ENCODE assay signal across 27 cellular contexts in the genomic region with DNA sequence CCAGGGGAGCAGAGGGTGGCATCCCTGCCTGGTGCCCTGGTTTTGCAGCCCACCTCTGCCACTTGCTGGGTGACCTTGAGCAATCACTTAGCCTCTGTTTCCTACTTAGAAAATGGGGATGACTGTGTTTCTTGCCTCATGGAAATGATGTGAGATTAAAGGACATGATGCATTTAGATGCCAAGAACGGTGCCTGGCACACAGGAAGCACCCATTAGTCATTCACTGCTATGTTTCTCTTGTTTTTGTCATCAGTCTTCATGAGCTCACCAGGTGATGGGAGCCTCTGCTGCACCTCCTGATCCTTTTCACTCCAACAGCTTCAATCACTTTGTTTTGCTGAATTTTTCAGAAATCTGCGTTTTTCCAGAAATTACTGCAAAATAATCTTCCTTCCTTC. TPM values are rescaled to one million over a fixed set of nuclear protein-coding genes. Genes with fewer than 3 reads are reported as not detected.
DNase-seq lines count a peak whose midpoint lies in the region; ATAC-seq, FAIRE-seq and TF ChIP-seq lines count a peak whose summit lies in the region.
"Had no signal": no experiment of that assay in that cellular context is flagged by ENCODE, and none has a peak within 500 bp of the region (broad histone marks: within the 10 kb centered on the region; RNA-seq: fewer than 3 reads in every experiment).

No MANE protein-coding gene starts in this region.

- TF ChIP-seq EP300 in HepG2 (IDR thresholded peaks at IDR 0.05; ENCODE audit: low read depth in 2 of 2, low read length in 2 of 2), result no peak
- no peak for TF ChIP-seq EP300 in HepG2 (CRISPR knock-in tag; IDR thresholded peaks at IDR 0.05; ENCODE audit: borderline replicate concordance)

- no peak for DNase-seq in HepG2 (ENCODE audit: low spot score)
- no peak for DNase-seq in right lobe of liver
- no peak for DNase-seq in RWPE1 (ENCODE audit: low spot score)
- DNase-seq in endothelial cell of umbilical vein (ENCODE audit: low read depth, low spot score), result no peak
- no peak for DNase-seq in stimulated activated naive CD8-positive, alpha-beta T cell treated with anti-CD3 and anti-CD28 coated beads, Interleukin-15, amount 100 ng/mL, for 72 hours
- no peak for DNase-seq in hypothalamus (lab: John Stamatoyannopoulos, UW)
- DNase-seq in left ventricle myocardium superior, result no peak
- DNase-seq: activated CD4-positive, CD25-positive, alpha-beta regulatory T cell; activated naive CD4-positive, alpha-beta T cell; CD4-positive, alpha-beta memory T cell; DMS53; effector memory CD8-positive, alpha-beta T cell; head of caudate nucleus; left ventricle myocardium inferior; NCI-H1048; NCI-H1930; NCI-H345; posterior cingulate gyrus; sigmoid colon; stimulated activated naive B cell treated with anti-CD40 and anti-IgM and Interleukin-4, amounts not matched to agents 10 μg/mL and 1 μg/mL and 100 μg/mL, for 72 hours; T-helper 9 cell had no signal

- H3K4me1 Mint-ChIP-seq in stimulated activated naive CD8-positive, alpha-beta T cell treated with anti-CD3 and anti-CD28 coated beads, Interleukin-15, amount 100 ng/mL, for 72 hours, result no peaks in the 10 kb centered on the region
- H3K4me1 Mint-ChIP-seq: CD4-positive, alpha-beta memory T cell; GM23338; stimulated activated naive B cell treated with anti-CD40 and anti-IgM and Interleukin-4, amounts not matched to agents 10 μg/mL and 1 μg/mL and 100 μg/mL, for 72 hours had no signal

- in situ Hi-C loops in HepG2 (cut with HindIII; ENCODE audit: extremely low pct_ligation_motif_present, low pct_unique_long_range_greater_than_20kb), result no loop called here

- no peak overlapping the region for H3K4me3 ChIP-seq in HepG2 (replicated peaks in 1 of 3; ENCODE audit: insufficient read depth in 1 of 3, low read depth in 2 of 3, low read length in 3 of 3)
- H3K4me3 ChIP-seq in right lobe of liver, result no peak overlapping the region
- H3K4me3 ChIP-seq in endothelial cell of umbilical vein (replicated peaks in 1 of 3; ENCODE audit: insufficient read depth in 1 of 3, low read depth in 1 of 3, low read length in 3 of 3), result no peak overlapping the region
- H3K4me3 ChIP-seq: GM23338, K562, left ventricle myocardium inferior, sigmoid colon, tibial nerve had no signal

- peaks cover 41 to 82% of the 10 kb centered on the region in 2 experiments for H3K36me3 ChIP-seq in HepG2 (replicated peaks in 1 of 2; ENCODE audit: control insufficient read depth in 1 of 2, insufficient read depth in 2 of 2, low read length in 2 of 2)
- H3K36me3 ChIP-seq in right lobe of liver, result peaks cover 0 to 100% (median 63%) of the 10 kb centered on the region in 4 donors
- H3K36me3 ChIP-seq in endothelial cell of umbilical vein (ENCODE audit: control insufficient read depth in 2 of 2, extremely low read depth in 1 of 2, insufficient read depth in 2 of 2, low read length in 2 of 2), result peaks cover 15 to 26% of the 10 kb centered on the region in 2 experiments

- H3K79me2 ChIP-seq in HepG2 (ENCODE audit: insufficient read depth, low read length) (no peaks in the 10 kb centered on the region), endothelial cell of umbilical vein (ENCODE audit: control insufficient read depth, insufficient read depth, low read length) (no peaks in the 10 kb centered on the region)

- POLR2A ChIA-PET in HepG2 (lab: Yijun Ruan, JAX), result no interaction called here
- POLR2A ChIA-PET in RWPE1 (lab: Yijun Ruan, JAX; ENCODE audit: low non-redundant PET), result no interaction called here
- POLR2A ChIA-PET in endothelial cell of umbilical vein (lab: Charles Lee), result no interaction called here

- no peak overlapping the region for H3K4me3 Mint-ChIP-seq in stimulated activated naive CD8-positive, alpha-beta T cell treated with anti-CD3 and anti-CD28 coated beads, Interleukin-15, amount 100 ng/mL, for 72 hours
- H3K4me3 Mint-ChIP-seq: effector memory CD8-positive, alpha-beta T cell; GM23338; stimulated activated naive B cell treated with anti-CD40 and anti-IgM and Interleukin-4, amounts not matched to agents 10 μg/mL and 1 μg/mL and 100 μg/mL, for 72 hours had no signal

- BruUV-seq in HepG2 (replicated peaks; lab: Mats Ljungman, UMichigan) (no TSS peak), endothelial cell of umbilical vein (replicated peaks; lab: Mats Ljungman, UMichigan) (no TSS peak)

- H3K4me1 ChIP-seq in HepG2 (ENCODE audit: insufficient read depth, low read length), result no peaks in the 10 kb centered on the region
- no peaks in the 10 kb centered on the region for H3K4me1 ChIP-seq in right lobe of liver
- no peaks in the 10 kb centered on the region for H3K4me1 ChIP-seq in endothelial cell of umbilical vein (ENCODE audit: control insufficient read depth, extremely low read depth, insufficient read depth, low read length)
- H3K4me1 ChIP-seq: left ventricle myocardium inferior, sigmoid colon, tibial nerve had no signal

- intact Hi-C loops in HepG2 (cut with micrococcal nuclease; ENCODE audit: unreplicated experiment) (no loop called here), right lobe of liver (cut with DNase I) (no loop called here), endothelial cell of umbilical vein (cut with micrococcal nuclease) (no loop called here), left ventricle myocardium superior (cut with micrococcal nuclease) (no loop called here)

- H3K9ac ChIP-seq in HepG2 (ENCODE audit: insufficient read depth, low read depth, low read length), result no peak overlapping the region
- no peak overlapping the region for H3K9ac ChIP-seq in endothelial cell of umbilical vein (replicated peaks; ENCODE audit: extremely low read depth, insufficient read depth, low read length)

- H2AFZ ChIP-seq in HepG2 (ENCODE audit: low read length) (no peak overlapping the region), endothelial cell of umbilical vein (ENCODE audit: low read depth, low read length) (no peak overlapping the region)
- H2AFZ ChIP-seq: GM23338 had no signal

- H3K4me2 ChIP-seq in HepG2 (ENCODE audit: low read depth, low read length), result no peak overlapping the region
- no peak overlapping the region for H3K4me2 ChIP-seq in endothelial cell of umbilical vein (ENCODE audit: insufficient read depth, low read length)
- H3K4me2 ChIP-seq: GM23338 had no signal

- H4K20me1 ChIP-seq in HepG2 (ENCODE audit: insufficient read depth, low read length) (no peaks in the 10 kb centered on the region), endothelial cell of umbilical vein (replicated peaks; ENCODE audit: control insufficient read depth, extremely low read depth, insufficient read depth, low read length) (no peaks in the 10 kb centered on the region)

- H3K27me3 Mint-ChIP-seq in stimulated activated naive CD8-positive, alpha-beta T cell treated with anti-CD3 and anti-CD28 coated beads, Interleukin-15, amount 100 ng/mL, for 72 hours, result no peaks in the 10 kb centered on the region
- H3K27me3 Mint-ChIP-seq: CD4-positive, alpha-beta memory T cell; effector memory CD8-positive, alpha-beta T cell; stimulated activated naive B cell treated with anti-CD40 and anti-IgM and Interleukin-4, amounts not matched to agents 10 μg/mL and 1 μg/mL and 100 μg/mL, for 72 hours had no signal

- H3K9me3 ChIP-seq in HepG2 (ENCODE audit: low read length) (no peaks in the 10 kb centered on the region), right lobe of liver (no peaks in the 10 kb centered on the region), endothelial cell of umbilical vein (replicated peaks; ENCODE audit: control insufficient read depth, insufficient read depth, low read length) (no peaks in the 10 kb centered on the region)
- H3K9me3 ChIP-seq: left ventricle myocardium inferior, sigmoid colon, tibial nerve had no signal

- TF ChIP-seq CTCF in HepG2 (CRISPR knock-in tag; IDR thresholded peaks at IDR 0.05) (no peak), right lobe of liver (IDR thresholded peaks at IDR 0.05) (no peak), RWPE1 (conservative IDR thresholded peaks at IDR 0.05; ENCODE audit: low read depth) (no peak), endothelial cell of umbilical vein (IDR thresholded peaks at IDR 0.05; ENCODE audit: extremely low read depth in 1 of 2, insufficient read depth in 1 of 2, low read depth in 1 of 2, low read length in 2 of 2) (no peak)

- ATAC-seq in HepG2, result no peak
- ATAC-seq in right lobe of liver, result no peak
- no peak for ATAC-seq in stimulated activated naive CD8-positive, alpha-beta T cell treated with anti-CD3 and anti-CD28 coated beads, Interleukin-15, amount 100 ng/mL, for 72 hours
- ATAC-seq in left ventricle myocardium superior, result no peak
- ATAC-seq: effector memory CD8-positive, alpha-beta T cell; GM23338; K562; Panc1; stimulated activated naive B cell treated with anti-CD40 and anti-IgM and Interleukin-4, amounts not matched to agents 10 μg/mL and 1 μg/mL and 100 μg/mL, for 72 hours had no signal

- no peak for FAIRE-seq in HepG2 (lab: Jason Lieb, UNC)
- peak; percentile 53 for FAIRE-seq in endothelial cell of umbilical vein (lab: Jason Lieb, UNC)
- FAIRE-seq: GM12892, GM19239, K562 had no signal

- WGBS in HepG2 (ENCODE audit: low lambda C conversion rate), result 98% methylated on average over 2 of the region's 2 CpGs
- 100% methylated on average over 1 of the region's 2 CpGs for WGBS in right lobe of liver (ENCODE audit: insufficient coverage, low coverage, low lambda C conversion rate, missing lambda C conversion rate)

- CTCF ChIA-PET in HepG2 (lab: Yijun Ruan, JAX; ENCODE audit: low intra/inter-chr PET ratio, low total read pairs) (no interaction called here), RWPE1 (lab: Yijun Ruan, JAX) (no interaction called here), endothelial cell of umbilical vein (lab: Charles Lee) (interaction anchor here (1.4 kb wide), 2 partner anchors 12 to 25 kb away, joined by 3 to 4 read pairs; no protein-coding TSS in a partner anchor)

- no peaks in the 10 kb centered on the region for H3K9me1 ChIP-seq in endothelial cell of umbilical vein (replicated peaks; ENCODE audit: control insufficient read depth, extremely low read depth, insufficient read depth, low read length)

- H3K27me3 ChIP-seq in HepG2 (ENCODE audit: control insufficient read depth in 1 of 2, insufficient read depth in 2 of 2, low read length in 2 of 2) (no peaks in the 10 kb centered on the region; a peak in 1 of 5 replicates), right lobe of liver (no peaks in the 10 kb centered on the region), endothelial cell of umbilical vein (ENCODE audit: control insufficient read depth in 2 of 2, insufficient read depth in 2 of 2, low read length in 2 of 2) (no peaks in the 10 kb centered on the region)
- H3K27me3 ChIP-seq: sigmoid colon, tibial nerve had no signal

- TF ChIP-seq POLR2A in HepG2 (IDR thresholded peaks at IDR 0.05; ENCODE audit: insufficient read depth in 1 of 2, low read depth in 2 of 2, low read length in 2 of 2), result no peak
- no peak for TF ChIP-seq POLR2A in right lobe of liver (IDR thresholded peaks at IDR 0.05)
- no peak for TF ChIP-seq POLR2A in endothelial cell of umbilical vein (IDR thresholded peaks at IDR 0.05; ENCODE audit: low read depth, low read length)

- dilution Hi-C loops in endothelial cell of umbilical vein (cut with MboI; ENCODE audit: extremely low pct_ligation_motif_present, low sequenced_read_pairs), result no loop called here

- no peak for TF ChIP-seq RAD21 in HepG2 (CRISPR knock-in tag; IDR thresholded peaks at IDR 0.05)

- H3K27ac Mint-ChIP-seq in stimulated activated naive CD8-positive, alpha-beta T cell treated with anti-CD3 and anti-CD28 coated beads, Interleukin-15, amount 100 ng/mL, for 72 hours, result peak overlapping the region; percentile 29 to 55
- H3K27ac Mint-ChIP-seq: effector memory CD8-positive, alpha-beta T cell; GM23338 had no signal

- no peaks in the 10 kb centered on the region for H3K9me3 Mint-ChIP-seq in stimulated activated naive CD8-positive, alpha-beta T cell treated with anti-CD3 and anti-CD28 coated beads, Interleukin-15, amount 100 ng/mL, for 72 hours
- H3K9me3 Mint-ChIP-seq: CD4-positive, alpha-beta memory T cell; effector memory CD8-positive, alpha-beta T cell; GM23338; stimulated activated naive B cell treated with anti-CD40 and anti-IgM and Interleukin-4, amounts not matched to agents 10 μg/mL and 1 μg/mL and 100 μg/mL, for 72 hours had no signal

- H3K27ac ChIP-seq in HepG2 (ENCODE audit: extremely low read length, insufficient read depth, low read length) (no peak overlapping the region), right lobe of liver (no peak overlapping the region), RWPE1 (0 out of 2 replicates have a peak overlapping the region, but pooled peaks have one; percentile 8), endothelial cell of umbilical vein (ENCODE audit: insufficient read depth, low read depth, low read length) (no peak overlapping the region)
- H3K27ac ChIP-seq: left ventricle myocardium inferior, sigmoid colon, tibial nerve had no signal

RNA-seq across cellular contexts. Expression of gene ATF1, which starts 23.6 kb away (rescaled TPM):
- total RNA-seq in HepG2 (2016; rRNA removed; fragmentation: Illumina TruSeq; extraction: Trizol), result 29.3 and 48.0 TPM in 2 replicates
- 7.9 and 9.8 TPM in 2 replicates for total RNA-seq in HepG2 (2016; cell fraction: cytosol; rRNA removed; fragmentation: Illumina TruSeq; extraction: Trizol; ENCODE audit: low read depth)
- total RNA-seq in HepG2 (2016; cell fraction: insoluble cytoplasmic fraction; rRNA removed; fragmentation: Illumina TruSeq; extraction: Trizol), result 32.7 and 43.1 TPM in 2 replicates
- total RNA-seq in HepG2 (2016; cell fraction: membrane; rRNA removed; fragmentation: Illumina TruSeq; extraction: Trizol), result 16.2 and 17.0 TPM in 2 replicates
- 13.7 and 14.8 TPM in 2 replicates for total RNA-seq in HepG2 (2016; cell fraction: nucleus; rRNA removed; fragmentation: Illumina TruSeq; extraction: Trizol)
- 40.1 and 52.0 TPM in 2 replicates for polyA plus RNA-seq in HepG2 (2011; rRNA removed)
- polyA plus RNA-seq in HepG2 (2011; cell fraction: cytosol; rRNA removed), result 18.8 and 23.8 TPM in 2 replicates
- 13.6 and 18.8 TPM in 2 replicates for polyA plus RNA-seq in HepG2 (2011; cell fraction: nucleus; rRNA removed)
- polyA plus RNA-seq in HepG2 (2012), result 19.1 and 21.2 TPM in 2 replicates
- polyA plus RNA-seq in HepG2 (2016; cell fraction: cytosol; fragmentation: Illumina TruSeq; extraction: Trizol; ENCODE audit: low read depth), result 3.8 and 5.5 TPM in 2 replicates
- 50.7 and 55.1 TPM in 2 replicates for polyA plus RNA-seq in HepG2 (2016; cell fraction: insoluble cytoplasmic fraction; fragmentation: Illumina TruSeq; extraction: Trizol; ENCODE audit: low read depth)
- polyA plus RNA-seq in HepG2 (2016; cell fraction: membrane; fragmentation: Illumina TruSeq; extraction: Trizol; ENCODE audit: low read depth), result 9.8 and 10.0 TPM in 2 replicates
- polyA plus RNA-seq in HepG2 (2016; cell fraction: nucleus; fragmentation: Illumina TruSeq; extraction: Trizol; ENCODE audit: insufficient read depth, low read depth), result 17.9 and 19.4 TPM in 2 replicates
- 27.0 and 148 TPM in 2 replicates for polyA minus RNA-seq in HepG2 (2011; rRNA and poly(A)+ RNA removed; ENCODE audit: low replicate concordance)
- 21.1 and 25.7 TPM in 2 replicates for polyA minus RNA-seq in HepG2 (2011; cell fraction: cytosol; rRNA and poly(A)+ RNA removed)
- polyA minus RNA-seq in HepG2 (2011; cell fraction: nucleus; rRNA and poly(A)+ RNA removed), result 22.0 and 23.3 TPM in 2 replicates
- 10 to 100 TPM in 5 of 6 experiments, 1 to 10 TPM in 1; 7.3 to 19.9 (median 13.4) TPM for total RNA-seq in right lobe of liver
- 26.7 and 26.9 TPM in 2 replicates for total RNA-seq in endothelial cell of umbilical vein
- 14.5 and 19.4 TPM in 2 replicates for polyA plus RNA-seq in endothelial cell of umbilical vein
- polyA plus RNA-seq in endothelial cell of umbilical vein (2011; cell fraction: cytosol; rRNA removed), result 21.6 and 29.5 TPM in 2 replicates
- 11.7 and 13.2 TPM in 2 replicates for polyA plus RNA-seq in endothelial cell of umbilical vein (2011; cell fraction: nucleus; rRNA removed)
- polyA plus RNA-seq in endothelial cell of umbilical vein (2012), result 18.1 and 18.3 TPM in 2 replicates
- 29.5 and 40.1 TPM in 2 replicates for polyA minus RNA-seq in endothelial cell of umbilical vein
- polyA minus RNA-seq in endothelial cell of umbilical vein (2011; cell fraction: cytosol; rRNA and poly(A)+ RNA removed), result 81.9 TPM
- 15.2 and 16.6 TPM in 2 replicates for polyA minus RNA-seq in endothelial cell of umbilical vein (2011; cell fraction: nucleus; rRNA and poly(A)+ RNA removed)
- 25.9 TPM for total RNA-seq in left ventricle myocardium superior
